In the genomic region with DNA sequence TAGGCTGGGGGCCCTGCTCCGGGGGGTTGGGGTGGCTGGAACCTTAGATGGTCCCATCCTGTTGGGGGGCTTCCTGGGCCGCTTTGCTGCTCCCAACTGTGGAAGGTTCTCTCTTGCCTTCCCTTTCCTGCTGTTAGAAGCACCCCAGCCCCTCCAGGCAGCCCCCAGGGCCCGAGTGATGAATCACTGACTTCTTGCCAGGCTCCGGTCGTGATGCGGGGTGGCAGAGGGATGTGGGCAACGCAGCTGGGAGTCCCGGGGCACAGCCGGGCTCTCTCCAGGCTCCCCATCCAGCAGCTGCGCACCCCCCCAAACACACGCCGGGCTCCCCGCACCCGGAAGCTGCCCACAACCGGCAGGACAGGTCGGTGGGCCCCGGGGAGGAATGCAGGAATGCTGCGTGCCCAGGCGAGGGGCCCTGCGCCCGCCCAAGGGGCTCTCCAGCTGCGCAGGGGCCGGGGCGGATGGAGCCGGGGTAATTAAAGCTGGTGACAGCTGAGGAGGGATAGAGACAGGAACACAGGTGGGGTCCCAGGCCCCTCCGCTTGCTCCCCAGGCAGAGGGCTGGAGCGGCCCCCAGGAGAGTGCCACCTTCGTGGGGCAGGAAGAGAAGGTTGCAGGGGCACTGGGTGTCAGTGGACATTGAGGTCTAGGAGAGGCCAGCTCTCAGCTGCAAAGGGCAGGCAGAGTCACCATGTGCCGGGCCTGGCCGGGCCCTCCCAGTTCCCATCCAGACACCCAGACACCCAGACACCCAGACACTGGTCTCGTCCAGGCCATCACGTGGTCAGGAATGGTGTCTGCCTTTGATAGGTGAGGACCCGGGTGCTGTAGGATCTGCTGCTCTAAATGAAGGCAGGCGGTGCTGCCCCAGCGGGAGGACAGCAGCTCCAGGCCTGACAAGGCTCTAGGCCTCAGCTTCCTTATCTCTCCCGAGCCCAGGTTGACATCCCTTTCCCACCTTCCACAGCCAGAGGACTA, we compare ENCODE assay signal across 1 cellular context.
TF ChIP-seq lines count a peak whose summit lies in the region.

No MANE protein-coding gene starts in this region.

TF ChIP-seq in K562, 482 proteins besides CTCF, POLR2A, EP300 and RAD21:
- TF ChIP-seq NR1H2 (CRISPR knock-in tag; IDR thresholded peaks at IDR 0.05) (0 out of 2 replicates have a peak, but pooled peaks have one; percentile 8), MCM3 (IDR thresholded peaks at IDR 0.05) (no peak), HNRNPLL (IDR thresholded peaks at IDR 0.05; ENCODE audit: low read depth, low read length, poor library complexity, severe bottlenecking) (no peak), MYNN (IDR thresholded peaks at IDR 0.05) (no peak), MYNN (CRISPR knock-in tag; IDR thresholded peaks at IDR 0.05) (no peak), SMAD4 (CRISPR knock-in tag; conservative IDR thresholded peaks at IDR 0.05) (peak; percentile 60; the same call in 1 of the 2 replicates), ZNF232 (CRISPR knock-in tag; IDR thresholded peaks at IDR 0.05) (0 out of 2 replicates have a peak, but pooled peaks have one; percentile 10), ZNF184 (CRISPR knock-in tag; IDR thresholded peaks at IDR 0.05) (no peak), L3MBTL2 (IDR thresholded peaks at IDR 0.05) (peak; percentile 64; the same call in 1 of the 2 replicates), SMARCB1 (IDR thresholded peaks at IDR 0.05; ENCODE audit: insufficient read length, low read depth) (no peak), RAD51 (IDR thresholded peaks at IDR 0.05; ENCODE audit: borderline replicate concordance, low read depth) (peak; percentile 51; the same call in 1 of the 2 replicates), GTF2E2 (tag; IDR thresholded peaks at IDR 0.05) (no peak), ZNF12 (CRISPR knock-in tag; IDR thresholded peaks at IDR 0.05) (0 out of 2 replicates have a peak, but pooled peaks have one; percentile 5), ZFX (CRISPR knock-in tag; IDR thresholded peaks at IDR 0.05) (peak; percentile 60), CBFA2T2 (conservative IDR thresholded peaks at IDR 0.05) (peak; percentile 33), ZNF263 (CRISPR knock-in tag; IDR thresholded peaks at IDR 0.05; ENCODE audit: borderline replicate concordance) (no peak)
- TF ChIP-seq, protein P1, sequence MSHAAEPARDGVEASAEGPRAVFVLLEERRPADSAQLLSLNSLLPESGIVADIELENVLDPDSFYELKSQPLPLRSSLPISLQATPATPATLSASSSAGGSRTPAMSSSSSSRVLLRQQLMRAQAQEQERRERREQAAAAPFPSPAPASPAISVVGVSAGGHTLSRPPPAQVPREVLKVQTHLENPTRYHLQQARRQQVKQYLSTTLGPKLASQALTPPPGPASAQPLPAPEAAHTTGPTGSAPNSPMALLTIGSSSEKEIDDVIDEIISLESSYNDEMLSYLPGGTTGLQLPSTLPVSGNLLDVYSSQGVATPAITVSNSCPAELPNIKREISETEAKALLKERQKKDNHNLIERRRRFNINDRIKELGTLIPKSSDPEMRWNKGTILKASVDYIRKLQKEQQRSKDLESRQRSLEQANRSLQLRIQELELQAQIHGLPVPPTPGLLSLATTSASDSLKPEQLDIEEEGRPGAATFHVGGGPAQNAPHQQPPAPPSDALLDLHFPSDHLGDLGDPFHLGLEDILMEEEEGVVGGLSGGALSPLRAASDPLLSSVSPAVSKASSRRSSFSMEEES (CRISPR knock-in tag; IDR thresholded peaks at IDR 0.05) = peak; percentile 16
- TF ChIP-seq, protein P2, sequence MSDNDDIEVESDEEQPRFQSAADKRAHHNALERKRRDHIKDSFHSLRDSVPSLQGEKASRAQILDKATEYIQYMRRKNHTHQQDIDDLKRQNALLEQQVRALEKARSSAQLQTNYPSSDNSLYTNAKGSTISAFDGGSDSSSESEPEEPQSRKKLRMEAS (CRISPR knock-in tag; IDR thresholded peaks at IDR 0.05) = peak; percentile 47
- TF ChIP-seq, protein P3, sequence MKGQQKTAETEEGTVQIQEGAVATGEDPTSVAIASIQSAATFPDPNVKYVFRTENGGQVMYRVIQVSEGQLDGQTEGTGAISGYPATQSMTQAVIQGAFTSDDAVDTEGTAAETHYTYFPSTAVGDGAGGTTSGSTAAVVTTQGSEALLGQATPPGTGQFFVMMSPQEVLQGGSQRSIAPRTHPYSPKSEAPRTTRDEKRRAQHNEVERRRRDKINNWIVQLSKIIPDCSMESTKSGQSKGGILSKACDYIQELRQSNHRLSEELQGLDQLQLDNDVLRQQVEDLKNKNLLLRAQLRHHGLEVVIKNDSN (CRISPR knock-in tag; IDR thresholded peaks at IDR 0.05) = peak; percentile 76
- TF ChIP-seq, protein P4, sequence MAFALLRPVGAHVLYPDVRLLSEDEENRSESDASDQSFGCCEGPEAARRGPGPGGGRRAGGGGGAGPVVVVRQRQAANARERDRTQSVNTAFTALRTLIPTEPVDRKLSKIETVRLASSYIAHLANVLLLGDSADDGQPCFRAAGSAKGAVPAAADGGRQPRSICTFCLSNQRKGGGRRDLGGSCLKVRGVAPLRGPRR (CRISPR knock-in tag; IDR thresholded peaks at IDR 0.05) = 0 out of 2 replicates have a peak, but pooled peaks have one; percentile 20
- TF ChIP-seq, protein P5, sequence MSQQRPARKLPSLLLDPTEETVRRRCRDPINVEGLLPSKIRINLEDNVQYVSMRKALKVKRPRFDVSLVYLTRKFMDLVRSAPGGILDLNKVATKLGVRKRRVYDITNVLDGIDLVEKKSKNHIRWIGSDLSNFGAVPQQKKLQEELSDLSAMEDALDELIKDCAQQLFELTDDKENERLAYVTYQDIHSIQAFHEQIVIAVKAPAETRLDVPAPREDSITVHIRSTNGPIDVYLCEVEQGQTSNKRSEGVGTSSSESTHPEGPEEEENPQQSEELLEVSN (IDR thresholded peaks at IDR 0.05; ENCODE audit: borderline replicate concordance in 1 of 2, extremely low read depth in 1 of 2, insufficient read depth in 1 of 2, insufficient read length in 1 of 2, low read depth in 1 of 2, low read length in 1 of 2, poor library complexity in 1 of 2, severe bottlenecking in 1 of 2) = peak in 1 of 2 experiments; percentile 9
- TF ChIP-seq, protein P6, sequence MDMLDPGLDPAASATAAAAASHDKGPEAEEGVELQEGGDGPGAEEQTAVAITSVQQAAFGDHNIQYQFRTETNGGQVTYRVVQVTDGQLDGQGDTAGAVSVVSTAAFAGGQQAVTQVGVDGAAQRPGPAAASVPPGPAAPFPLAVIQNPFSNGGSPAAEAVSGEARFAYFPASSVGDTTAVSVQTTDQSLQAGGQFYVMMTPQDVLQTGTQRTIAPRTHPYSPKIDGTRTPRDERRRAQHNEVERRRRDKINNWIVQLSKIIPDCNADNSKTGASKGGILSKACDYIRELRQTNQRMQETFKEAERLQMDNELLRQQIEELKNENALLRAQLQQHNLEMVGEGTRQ (CRISPR knock-in tag; IDR thresholded peaks at IDR 0.05) = peak; percentile 68
- TF ChIP-seq, protein P7, sequence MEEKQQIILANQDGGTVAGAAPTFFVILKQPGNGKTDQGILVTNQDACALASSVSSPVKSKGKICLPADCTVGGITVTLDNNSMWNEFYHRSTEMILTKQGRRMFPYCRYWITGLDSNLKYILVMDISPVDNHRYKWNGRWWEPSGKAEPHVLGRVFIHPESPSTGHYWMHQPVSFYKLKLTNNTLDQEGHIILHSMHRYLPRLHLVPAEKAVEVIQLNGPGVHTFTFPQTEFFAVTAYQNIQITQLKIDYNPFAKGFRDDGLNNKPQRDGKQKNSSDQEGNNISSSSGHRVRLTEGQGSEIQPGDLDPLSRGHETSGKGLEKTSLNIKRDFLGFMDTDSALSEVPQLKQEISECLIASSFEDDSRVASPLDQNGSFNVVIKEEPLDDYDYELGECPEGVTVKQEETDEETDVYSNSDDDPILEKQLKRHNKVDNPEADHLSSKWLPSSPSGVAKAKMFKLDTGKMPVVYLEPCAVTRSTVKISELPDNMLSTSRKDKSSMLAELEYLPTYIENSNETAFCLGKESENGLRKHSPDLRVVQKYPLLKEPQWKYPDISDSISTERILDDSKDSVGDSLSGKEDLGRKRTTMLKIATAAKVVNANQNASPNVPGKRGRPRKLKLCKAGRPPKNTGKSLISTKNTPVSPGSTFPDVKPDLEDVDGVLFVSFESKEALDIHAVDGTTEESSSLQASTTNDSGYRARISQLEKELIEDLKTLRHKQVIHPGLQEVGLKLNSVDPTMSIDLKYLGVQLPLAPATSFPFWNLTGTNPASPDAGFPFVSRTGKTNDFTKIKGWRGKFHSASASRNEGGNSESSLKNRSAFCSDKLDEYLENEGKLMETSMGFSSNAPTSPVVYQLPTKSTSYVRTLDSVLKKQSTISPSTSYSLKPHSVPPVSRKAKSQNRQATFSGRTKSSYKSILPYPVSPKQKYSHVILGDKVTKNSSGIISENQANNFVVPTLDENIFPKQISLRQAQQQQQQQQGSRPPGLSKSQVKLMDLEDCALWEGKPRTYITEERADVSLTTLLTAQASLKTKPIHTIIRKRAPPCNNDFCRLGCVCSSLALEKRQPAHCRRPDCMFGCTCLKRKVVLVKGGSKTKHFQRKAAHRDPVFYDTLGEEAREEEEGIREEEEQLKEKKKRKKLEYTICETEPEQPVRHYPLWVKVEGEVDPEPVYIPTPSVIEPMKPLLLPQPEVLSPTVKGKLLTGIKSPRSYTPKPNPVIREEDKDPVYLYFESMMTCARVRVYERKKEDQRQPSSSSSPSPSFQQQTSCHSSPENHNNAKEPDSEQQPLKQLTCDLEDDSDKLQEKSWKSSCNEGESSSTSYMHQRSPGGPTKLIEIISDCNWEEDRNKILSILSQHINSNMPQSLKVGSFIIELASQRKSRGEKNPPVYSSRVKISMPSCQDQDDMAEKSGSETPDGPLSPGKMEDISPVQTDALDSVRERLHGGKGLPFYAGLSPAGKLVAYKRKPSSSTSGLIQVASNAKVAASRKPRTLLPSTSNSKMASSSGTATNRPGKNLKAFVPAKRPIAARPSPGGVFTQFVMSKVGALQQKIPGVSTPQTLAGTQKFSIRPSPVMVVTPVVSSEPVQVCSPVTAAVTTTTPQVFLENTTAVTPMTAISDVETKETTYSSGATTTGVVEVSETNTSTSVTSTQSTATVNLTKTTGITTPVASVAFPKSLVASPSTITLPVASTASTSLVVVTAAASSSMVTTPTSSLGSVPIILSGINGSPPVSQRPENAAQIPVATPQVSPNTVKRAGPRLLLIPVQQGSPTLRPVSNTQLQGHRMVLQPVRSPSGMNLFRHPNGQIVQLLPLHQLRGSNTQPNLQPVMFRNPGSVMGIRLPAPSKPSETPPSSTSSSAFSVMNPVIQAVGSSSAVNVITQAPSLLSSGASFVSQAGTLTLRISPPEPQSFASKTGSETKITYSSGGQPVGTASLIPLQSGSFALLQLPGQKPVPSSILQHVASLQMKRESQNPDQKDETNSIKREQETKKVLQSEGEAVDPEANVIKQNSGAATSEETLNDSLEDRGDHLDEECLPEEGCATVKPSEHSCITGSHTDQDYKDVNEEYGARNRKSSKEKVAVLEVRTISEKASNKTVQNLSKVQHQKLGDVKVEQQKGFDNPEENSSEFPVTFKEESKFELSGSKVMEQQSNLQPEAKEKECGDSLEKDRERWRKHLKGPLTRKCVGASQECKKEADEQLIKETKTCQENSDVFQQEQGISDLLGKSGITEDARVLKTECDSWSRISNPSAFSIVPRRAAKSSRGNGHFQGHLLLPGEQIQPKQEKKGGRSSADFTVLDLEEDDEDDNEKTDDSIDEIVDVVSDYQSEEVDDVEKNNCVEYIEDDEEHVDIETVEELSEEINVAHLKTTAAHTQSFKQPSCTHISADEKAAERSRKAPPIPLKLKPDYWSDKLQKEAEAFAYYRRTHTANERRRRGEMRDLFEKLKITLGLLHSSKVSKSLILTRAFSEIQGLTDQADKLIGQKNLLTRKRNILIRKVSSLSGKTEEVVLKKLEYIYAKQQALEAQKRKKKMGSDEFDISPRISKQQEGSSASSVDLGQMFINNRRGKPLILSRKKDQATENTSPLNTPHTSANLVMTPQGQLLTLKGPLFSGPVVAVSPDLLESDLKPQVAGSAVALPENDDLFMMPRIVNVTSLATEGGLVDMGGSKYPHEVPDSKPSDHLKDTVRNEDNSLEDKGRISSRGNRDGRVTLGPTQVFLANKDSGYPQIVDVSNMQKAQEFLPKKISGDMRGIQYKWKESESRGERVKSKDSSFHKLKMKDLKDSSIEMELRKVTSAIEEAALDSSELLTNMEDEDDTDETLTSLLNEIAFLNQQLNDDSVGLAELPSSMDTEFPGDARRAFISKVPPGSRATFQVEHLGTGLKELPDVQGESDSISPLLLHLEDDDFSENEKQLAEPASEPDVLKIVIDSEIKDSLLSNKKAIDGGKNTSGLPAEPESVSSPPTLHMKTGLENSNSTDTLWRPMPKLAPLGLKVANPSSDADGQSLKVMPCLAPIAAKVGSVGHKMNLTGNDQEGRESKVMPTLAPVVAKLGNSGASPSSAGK (IDR thresholded peaks at IDR 0.05) = peak; percentile 56; the same call in 1 of the 2 replicates
- TF ChIP-seq, protein P8, sequence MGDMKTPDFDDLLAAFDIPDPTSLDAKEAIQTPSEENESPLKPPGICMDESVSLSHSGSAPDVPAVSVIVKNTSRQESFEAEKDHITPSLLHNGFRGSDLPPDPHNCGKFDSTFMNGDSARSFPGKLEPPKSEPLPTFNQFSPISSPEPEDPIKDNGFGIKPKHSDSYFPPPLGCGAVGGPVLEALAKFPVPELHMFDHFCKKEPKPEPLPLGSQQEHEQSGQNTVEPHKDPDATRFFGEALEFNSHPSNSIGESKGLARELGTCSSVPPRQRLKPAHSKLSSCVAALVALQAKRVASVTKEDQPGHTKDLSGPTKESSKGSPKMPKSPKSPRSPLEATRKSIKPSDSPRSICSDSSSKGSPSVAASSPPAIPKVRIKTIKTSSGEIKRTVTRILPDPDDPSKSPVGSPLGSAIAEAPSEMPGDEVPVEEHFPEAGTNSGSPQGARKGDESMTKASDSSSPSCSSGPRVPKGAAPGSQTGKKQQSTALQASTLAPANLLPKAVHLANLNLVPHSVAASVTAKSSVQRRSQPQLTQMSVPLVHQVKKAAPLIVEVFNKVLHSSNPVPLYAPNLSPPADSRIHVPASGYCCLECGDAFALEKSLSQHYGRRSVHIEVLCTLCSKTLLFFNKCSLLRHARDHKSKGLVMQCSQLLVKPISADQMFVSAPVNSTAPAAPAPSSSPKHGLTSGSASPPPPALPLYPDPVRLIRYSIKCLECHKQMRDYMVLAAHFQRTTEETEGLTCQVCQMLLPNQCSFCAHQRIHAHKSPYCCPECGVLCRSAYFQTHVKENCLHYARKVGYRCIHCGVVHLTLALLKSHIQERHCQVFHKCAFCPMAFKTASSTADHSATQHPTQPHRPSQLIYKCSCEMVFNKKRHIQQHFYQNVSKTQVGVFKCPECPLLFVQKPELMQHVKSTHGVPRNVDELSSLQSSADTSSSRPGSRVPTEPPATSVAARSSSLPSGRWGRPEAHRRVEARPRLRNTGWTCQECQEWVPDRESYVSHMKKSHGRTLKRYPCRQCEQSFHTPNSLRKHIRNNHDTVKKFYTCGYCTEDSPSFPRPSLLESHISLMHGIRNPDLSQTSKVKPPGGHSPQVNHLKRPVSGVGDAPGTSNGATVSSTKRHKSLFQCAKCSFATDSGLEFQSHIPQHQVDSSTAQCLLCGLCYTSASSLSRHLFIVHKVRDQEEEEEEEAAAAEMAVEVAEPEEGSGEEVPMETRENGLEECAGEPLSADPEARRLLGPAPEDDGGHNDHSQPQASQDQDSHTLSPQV (IDR thresholded peaks at IDR 0.05) = 0 out of 2 replicates have a peak, but pooled peaks have one; percentile 48
